Comparison of ENCODE assay signal across 10 cellular contexts in genomic region chr14:54772451-54772881, GRCh38.
DNase-seq lines count a peak whose midpoint lies in the region; ATAC-seq and TF ChIP-seq lines count a peak whose summit lies in the region.
"Had no signal": no experiment of that assay in that cellular context is flagged by ENCODE, and none has a peak within 500 bp of the region (broad histone marks: within the 10 kb centered on the region; RNA-seq: fewer than 3 reads in every experiment).

No MANE protein-coding gene starts in this region.

- no peak for TF ChIP-seq POLR2A in body of pancreas (IDR thresholded peaks at IDR 0.05)

- no peak overlapping the region for H3K4me3 ChIP-seq in HEK293 (ENCODE audit: low read depth, low read length)
- H3K4me3 ChIP-seq in body of pancreas = no peak overlapping the region
- H3K4me3 ChIP-seq: mucosa of descending colon had no signal

- H3K9me3 ChIP-seq in HEK293 (ENCODE audit: control insufficient read depth, insufficient read depth, low read depth, low read length) (no peaks in the 10 kb centered on the region), body of pancreas (no peaks in the 10 kb centered on the region)
- H3K9me3 ChIP-seq: mucosa of descending colon had no signal

- DNase-seq in A172 (ENCODE audit: low spot score) (peak; percentile 18), body of pancreas (no peak), mesothelial cell of epicardium (ENCODE audit: low spot score in 2 of 2, unreplicated experiment in 2 of 2) (no peak), amniotic stem cell (lab: John Stamatoyannopoulos, UW) (no peak), CD1c-positive myeloid dendritic cell (ENCODE audit: extremely low spot score) (no peak)
- DNase-seq in stimulated activated CD4-positive, alpha-beta T cell treated with anti-CD3 and anti-CD28 coated beads, Interleukin-2, amount 100 ng/mL, for 48 hours = no peak

- no peak for TF ChIP-seq CTCF in HEK293 (tag by site-specific recombination; IDR thresholded peaks at IDR 0.05)
- TF ChIP-seq CTCF in body of pancreas (IDR thresholded peaks at IDR 0.05) = no peak
- TF ChIP-seq CTCF in mesothelial cell of epicardium (IDR thresholded peaks at IDR 0.05; ENCODE audit: unreplicated experiment) = no peak

- no peaks in the 10 kb centered on the region for H3K9me3 Mint-ChIP-seq in mesothelial cell of epicardium
- H3K9me3 Mint-ChIP-seq: activated naive CD4-positive, alpha-beta T cell treated with anti-CD3 and anti-CD28 coated beads, Interleukin-2, amount 50 U/mL, for 24 hours had no signal

- POLR2A ChIA-PET in HEK293 (lab: Yijun Ruan, JAX) = interaction anchor here (2.5 kb wide), 1 partner anchor 206 kb away, joined by 23 read pairs; the partner anchor contains the start of gene SAMD4A

- H3K36me3 ChIP-seq in HEK293 (ENCODE audit: control insufficient read depth in 2 of 2, insufficient read depth in 1 of 2, low read length in 2 of 2) = no peaks in the 10 kb centered on the region; a peak in 2 of 3 replicates
- H3K36me3 ChIP-seq in body of pancreas (replicated peaks in 1 of 2; ENCODE audit: insufficient read depth in 1 of 2, low read depth in 2 of 2) = no peaks in the 10 kb centered on the region

- no peaks in the 10 kb centered on the region for H3K36me3 Mint-ChIP-seq in mesothelial cell of epicardium
- H3K36me3 Mint-ChIP-seq: activated naive CD4-positive, alpha-beta T cell treated with anti-CD3 and anti-CD28 coated beads, Interleukin-2, amount 50 U/mL, for 24 hours had no signal

- no peaks in the 10 kb centered on the region for H3K27me3 Mint-ChIP-seq in mesothelial cell of epicardium (ENCODE audit: low read depth)

- peaks cover 15% of the 10 kb centered on the region for H3K4me1 Mint-ChIP-seq in mesothelial cell of epicardium

- H3K4me1 ChIP-seq in HEK293 (ENCODE audit: control insufficient read depth, insufficient read depth, low read length) = 0 out of 2 replicates have a peak, but pooled peaks cover 2% of the 10 kb centered on the region
- peaks cover 6% of the 10 kb centered on the region for H3K4me1 ChIP-seq in body of pancreas

- H3K27ac ChIP-seq in HEK293 (ENCODE audit: extremely low read depth, low read depth, low read length) (0 out of 2 replicates have a peak overlapping the region, but pooled peaks have one; percentile 3), body of pancreas (peak overlapping the region in 3 of 4 donors; percentile 66 to 77 (median 73))

- no peaks in the 10 kb centered on the region for H3K27me3 ChIP-seq in body of pancreas

- CTCF ChIA-PET in HEK293 (lab: Yijun Ruan, JAX) = interaction anchor here (0.5 to 3.7 kb wide), 29 partner anchors 8 to 1208 kb away, joined by 3 to 28 read pairs (median 4); partner anchors contain the start of gene SAMD4A

- peak overlapping the region; percentile 95 for H3K27ac Mint-ChIP-seq in mesothelial cell of epicardium

- H3K4me3 Mint-ChIP-seq in mesothelial cell of epicardium = no peak overlapping the region

- intact Hi-C loops in body of pancreas (cut with DNase I) = no loop called here

- ATAC-seq in body of pancreas (no peak), HG02840 (IDR thresholded peaks at IDR 0.05; ENCODE audit: low FRiP score, unreplicated experiment) (no peak)

- WGBS in body of pancreas, 2 donors = 77 to 83% methylated on average over 7 of the region's 7 CpGs

TF ChIP-seq in HEK293, 187 proteins besides CTCF, POLR2A, EP300 and RAD21:
- TF ChIP-seq MZF1 (tag by site-specific recombination; IDR thresholded peaks at IDR 0.05; ENCODE audit: borderline replicate concordance) (no peak), EGR2 (tag by site-specific recombination; IDR thresholded peaks at IDR 0.05; ENCODE audit: low read depth) (no peak), ZNF114 (tag by site-specific recombination; IDR thresholded peaks at IDR 0.05) (no peak), ZNF549 (tag by site-specific recombination; IDR thresholded peaks at IDR 0.05) (no peak), ZBTB26 (tag by site-specific recombination; optimal IDR thresholded peaks at IDR 0.05) (no peak), KLF1 (tag by site-specific recombination; IDR thresholded peaks at IDR 0.05) (no peak), ZSCAN4 (tag by site-specific recombination; IDR thresholded peaks at IDR 0.05) (no peak), ZNF701 (tag by site-specific recombination; IDR thresholded peaks at IDR 0.05) (no peak), ZNF433 (tag by site-specific recombination; IDR thresholded peaks at IDR 0.05; ENCODE audit: low read depth) (no peak), TRIM28 (IDR thresholded peaks at IDR 0.05; ENCODE audit: borderline replicate concordance, low read length) (no peak), ZNF768 (tag by site-specific recombination; IDR thresholded peaks at IDR 0.05) (no peak), ZNF777 (tag by site-specific recombination; IDR thresholded peaks at IDR 0.05; ENCODE audit: borderline replicate concordance) (no peak), ZNF513 (tag by site-specific recombination; IDR thresholded peaks at IDR 0.05) (no peak), HOXA7 (CRISPR knock-in tag; IDR thresholded peaks at IDR 0.05; ENCODE audit: borderline replicate concordance) (no peak), ZNF76 (tag by site-specific recombination; IDR thresholded peaks at IDR 0.05; ENCODE audit: borderline replicate concordance, low read depth) (no peak)
